In genomic region chr10:21496285-21497176, GRCh38 we compare ENCODE assay signal across 8 cellular contexts. TPM values are rescaled to one million over a fixed set of nuclear protein-coding genes. Genes with fewer than 3 reads are reported as not detected.
DNase-seq lines count a peak whose midpoint lies in the region; ATAC-seq, FAIRE-seq and TF ChIP-seq lines count a peak whose summit lies in the region.

No MANE protein-coding gene starts in this region.

- no peaks in the 10 kb centered on the region for H3K79me2 ChIP-seq in Karpas-422 (ENCODE audit: low read length)

- H3K4me3 Mint-ChIP-seq in central memory CD8-positive, alpha-beta T cell = peak overlapping the region; percentile 83

- no peaks in the 10 kb centered on the region for H4K20me1 ChIP-seq in Karpas-422 (ENCODE audit: insufficient read depth, low read depth, low read length)

- intact Hi-C loops in kidney (cut with DNase I) = no loop called here

- H3K9me3 ChIP-seq in Karpas-422 (ENCODE audit: low read length) (no peaks in the 10 kb centered on the region), kidney (ENCODE audit: control insufficient read depth in 1 of 2, low read length in 2 of 2) (no peaks in the 10 kb centered on the region)

- ATAC-seq in GM21786 (IDR thresholded peaks at IDR 0.05; ENCODE audit: unreplicated experiment) = peak; percentile 47
- peak; percentile 59 for ATAC-seq in central memory CD8-positive, alpha-beta T cell (replicated peaks; ENCODE audit: extremely low read depth, poor library complexity, severe bottlenecking)

- H3K4me2 ChIP-seq in Karpas-422 (ENCODE audit: low read depth, low read length, poor library complexity, severe bottlenecking) = peak overlapping the region; percentile 75

- peaks cover 17% of the 10 kb centered on the region for H3K4me1 Mint-ChIP-seq in central memory CD8-positive, alpha-beta T cell

- H3K9me3 Mint-ChIP-seq in central memory CD8-positive, alpha-beta T cell = no peaks in the 10 kb centered on the region

- H3K9ac ChIP-seq in Karpas-422 (ENCODE audit: low read length) (peak overlapping the region; percentile 87), kidney (ENCODE audit: low read length in 2 of 2) (peak overlapping the region in 1 of 2 donors; percentile 10)

- H3K27ac ChIP-seq in Karpas-422 (ENCODE audit: low read length) (peak overlapping the region; percentile 33; the same call in 1 of the 2 replicates), kidney (ENCODE audit: low read depth in 2 of 2, low read length in 2 of 2) (peak overlapping the region; percentile 51 to 69)

- peaks cover 3% of the 10 kb centered on the region for H3K36me3 Mint-ChIP-seq in central memory CD8-positive, alpha-beta T cell (ENCODE audit: insufficient read depth)

- H3K4me3 ChIP-seq in Karpas-422 (ENCODE audit: low read length) = peak overlapping the region; percentile 92
- peak overlapping the region; percentile 74 to 92 for H3K4me3 ChIP-seq in kidney (ENCODE audit: low read length in 2 of 2)

- H3K27me3 Mint-ChIP-seq in central memory CD8-positive, alpha-beta T cell = peaks cover 62% of the 10 kb centered on the region

- no peak overlapping the region for H3K27ac Mint-ChIP-seq in central memory CD8-positive, alpha-beta T cell (ENCODE audit: low read depth)

- H3K9me2 ChIP-seq in Karpas-422 (replicated peaks; ENCODE audit: insufficient read depth, low read length) = no peaks in the 10 kb centered on the region

- no peak for FAIRE-seq in kidney (lab: Jason Lieb, UNC)

- DNase-seq in GM03348 (ENCODE audit: low spot score) (peak; percentile 69), Karpas-422 (peak; percentile 86), T1000 (lab: John Stamatoyannopoulos, UW) (peak; percentile 98), kidney (peak; percentile 86), cortex of kidney (lab: John Stamatoyannopoulos, UW) (no peak)
- peak in 1 of 2 donors; percentile 46 for DNase-seq in central memory CD8-positive, alpha-beta T cell (ENCODE audit: low spot score in 2 of 2)
- DNase-seq in stimulated activated CD4-positive, alpha-beta T cell treated with anti-CD3 and anti-CD28 coated beads, Interleukin-15, amount 100 ng/mL, for 1 hour (ENCODE audit: low read depth in 1 of 2, low spot score in 1 of 2) = peak; percentile 18 to 42

- H3K36me3 ChIP-seq in Karpas-422 (ENCODE audit: insufficient read depth, low read length) (no peaks in the 10 kb centered on the region), kidney (ENCODE audit: control insufficient read depth in 1 of 2, insufficient read depth in 2 of 2, low read length in 2 of 2) (no peaks in the 10 kb centered on the region)

- H3K27me3 ChIP-seq in Karpas-422 (ENCODE audit: low read length) = no peaks in the 10 kb centered on the region

- no peak for TF ChIP-seq CTCF in kidney (IDR thresholded peaks at IDR 0.05; ENCODE audit: borderline replicate concordance, extremely low read depth, insufficient read depth)

- peak overlapping the region; percentile 97 for H2AFZ ChIP-seq in Karpas-422 (ENCODE audit: low read length)

- H3K4me1 ChIP-seq in Karpas-422 (ENCODE audit: low read length) = peaks cover 20% of the 10 kb centered on the region
- peaks cover 0 to 2% of the 10 kb centered on the region in 2 donors for H3K4me1 ChIP-seq in kidney (ENCODE audit: control insufficient read depth in 1 of 2, insufficient read depth in 1 of 2, low read depth in 1 of 2, low read length in 2 of 2)

RNA-seq across cellular contexts. Expression of gene SKIDA1, which starts 29.0 kb away (rescaled TPM):
- total RNA-seq in Karpas-422 (2014; rRNA removed; shearing (Covaris generic); ENCODE audit: low replicate concordance) = 0.22 and 1.5 TPM in 2 replicates
- total RNA-seq in kidney = 2.9 TPM
- 0.71 TPM for polyA plus RNA-seq in kidney (ENCODE audit: insufficient read depth, low read depth, low replicate concordance)

RNA-seq across cellular contexts. Expression of gene MLLT10, which starts 37.5 kb away (rescaled TPM):
- total RNA-seq in Karpas-422 (2014; rRNA removed; shearing (Covaris generic); ENCODE audit: low replicate concordance) = 83.6 and 88.5 TPM in 2 replicates
- total RNA-seq in kidney = 54.2 TPM
- polyA plus RNA-seq in kidney (ENCODE audit: insufficient read depth, low read depth, low replicate concordance) = 11.0 TPM
